In genomic region chr5:179868541-179868940, GRCh38 we compare ENCODE assay signal across 2 cellular contexts.
TF ChIP-seq lines count a peak whose summit lies in the region.

No MANE protein-coding gene starts in this region.

TF ChIP-seq in SK-N-SH, 30 proteins besides CTCF, POLR2A, EP300 and RAD21 (continued from another document):
- TF ChIP-seq ZBTB33 (IDR thresholded peaks at IDR 0.05; ENCODE audit: borderline replicate concordance, low read depth) (no peak), RCOR1 (IDR thresholded peaks at IDR 0.05; ENCODE audit: low read length) (no peak), SIN3A (IDR thresholded peaks at IDR 0.05; ENCODE audit: borderline replicate concordance, low read depth, low read length) (no peak), RFX5 (IDR thresholded peaks at IDR 0.05; ENCODE audit: low read length) (no peak)
TF ChIP-seq in SK-N-SH: peak in this region for 0.

TF ChIP-seq in SK-N-SH treated with all-trans-retinoic acid at 6 μM for 48 hours, 23 proteins besides CTCF, POLR2A, EP300 and RAD21 (continued from another document):
- TF ChIP-seq TSHZ2 (CRISPR knock-in tag; IDR thresholded peaks at IDR 0.05) (no peak), ZFP30 (CRISPR knock-in tag; IDR thresholded peaks at IDR 0.05) (no peak)
